Comparison of ENCODE assay signal across 6 cellular contexts in genomic region chr3:105006164-105006563, GRCh38.
"Had no signal": no experiment of that assay in that cellular context is flagged by ENCODE, and none has a peak within 500 bp of the region (broad histone marks: within the 10 kb centered on the region; RNA-seq: fewer than 3 reads in every experiment).

No MANE protein-coding gene starts in this region.

- H3K4me3 Mint-ChIP-seq: GM23338, H9, IgD-negative memory B cell had no signal

- DNase-seq: H9, HCEC 1CT had no signal

- H3K27ac ChIP-seq: HL-60 had no signal

- ATAC-seq: GM23338, HepG2 had no signal

- H3K27ac Mint-ChIP-seq: GM23338, H9, IgD-negative memory B cell had no signal

- H3K4me1 Mint-ChIP-seq: IgD-negative memory B cell had no signal

- H3K4me2 ChIP-seq: GM23338 had no signal

- H3K4me3 ChIP-seq: GM23338 had no signal
